ENCODE assay signal across 9 cellular contexts in the genomic region with DNA sequence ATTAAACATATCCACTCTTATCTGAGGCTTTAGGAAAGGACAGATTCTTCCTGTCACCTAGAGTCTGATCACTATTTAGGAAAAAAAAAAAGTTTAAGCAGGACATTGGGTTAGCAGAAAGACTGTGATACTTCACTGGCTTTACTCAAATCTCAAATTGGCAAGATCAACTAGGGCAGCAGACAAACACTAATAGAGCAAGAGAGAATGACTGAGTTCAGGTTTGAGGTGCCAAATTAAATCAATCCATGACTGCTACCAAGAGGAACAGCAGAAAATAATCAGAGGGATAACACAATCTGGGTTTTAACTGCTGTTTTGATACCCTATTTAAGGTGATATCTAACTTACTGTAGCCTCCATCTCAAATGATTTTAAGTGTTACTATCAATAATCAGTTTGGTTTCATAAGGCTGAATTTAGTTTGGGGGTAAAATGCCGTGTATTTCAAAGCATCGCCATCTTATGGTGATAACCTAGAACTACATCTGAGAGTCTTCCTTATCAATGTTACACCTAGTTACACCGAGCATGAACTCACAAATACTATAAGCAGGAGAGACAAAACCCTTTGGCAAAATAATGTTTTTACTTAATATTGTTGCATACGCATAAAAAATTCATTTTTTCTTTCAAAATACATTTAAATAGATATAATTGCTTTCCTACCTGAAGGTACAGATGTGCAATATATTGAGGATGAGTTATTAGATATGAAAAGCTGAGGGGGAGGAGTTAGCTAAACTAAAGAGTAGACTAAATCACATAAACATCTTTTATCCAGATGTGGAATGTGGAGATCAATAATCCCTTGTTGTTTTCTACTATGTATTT.
A peak's percentile ranks its signal among the peaks of the same experiment; 100 is the strongest.
DNase-seq lines count a peak whose midpoint lies in the region; FAIRE-seq and TF ChIP-seq lines count a peak whose summit lies in the region.
"Had no signal": no experiment of that assay in that cellular context is flagged by ENCODE, and none has a peak within 500 bp of the region (broad histone marks: within the 10 kb centered on the region; RNA-seq: fewer than 3 reads in every experiment).

No MANE protein-coding gene starts in this region.

- H3K4me3 ChIP-seq in BE2C (ENCODE audit: low read depth, low read length) (no peak overlapping the region), H7 (ENCODE audit: insufficient read depth, low read depth, low read length) (no peak overlapping the region), endodermal cell (ENCODE audit: low read length) (no peak overlapping the region), spleen (no peak overlapping the region)
- no peak overlapping the region for H3K4me3 ChIP-seq in CD8-positive, alpha-beta memory T cell (ENCODE audit: low read length)

- H3K36me3 Mint-ChIP-seq in endodermal cell (ENCODE audit: low read depth) = no peaks in the 10 kb centered on the region
- H3K36me3 Mint-ChIP-seq in CD8-positive, alpha-beta memory T cell = no peaks in the 10 kb centered on the region

- POLR2A ChIA-PET in CD8-positive, alpha-beta memory T cell (lab: Charles Lee) = no interaction called here

- FAIRE-seq in GM12892 (lab: Jason Lieb, UNC) = no peak
- FAIRE-seq: GM18507 had no signal

- no peak overlapping the region for H3K9ac ChIP-seq in endodermal cell (ENCODE audit: extremely low read depth, low read length, poor library complexity, severe bottlenecking)

- DNase-seq in BE2C (no peak), H7 (peak; percentile 11), NCI-H460 (ENCODE audit: extremely low read depth, low read depth) (peak; percentile 12), endodermal cell (no peak), spleen (no peak), germinal center (ENCODE audit: low spot score) (no peak), GM12892 (ENCODE audit: insufficient read length) (no peak)
- no peak for DNase-seq in CD8-positive, alpha-beta memory T cell

- H3K4me1 ChIP-seq in BE2C (no peaks in the 10 kb centered on the region), endodermal cell (ENCODE audit: control insufficient read depth, insufficient read depth, low read length) (no peaks in the 10 kb centered on the region), spleen (no peaks in the 10 kb centered on the region)
- no peaks in the 10 kb centered on the region for H3K4me1 ChIP-seq in CD8-positive, alpha-beta memory T cell (ENCODE audit: insufficient read depth, low read length)

- H3K27me3 ChIP-seq in BE2C (no peaks in the 10 kb centered on the region), H7 (ENCODE audit: control insufficient read depth, insufficient read depth, low read length) (no peaks in the 10 kb centered on the region), endodermal cell (ENCODE audit: control insufficient read depth, insufficient read depth, low read length, poor library complexity, severe bottlenecking) (no peaks in the 10 kb centered on the region), spleen (replicated peaks in 1 of 7) (no peaks in the 10 kb centered on the region)
- no peaks in the 10 kb centered on the region for H3K27me3 ChIP-seq in CD8-positive, alpha-beta memory T cell (ENCODE audit: insufficient read depth, low read length, poor library complexity, severe bottlenecking)

- CTCF ChIA-PET in CD8-positive, alpha-beta memory T cell (lab: Charles Lee) = no interaction called here

- 3% methylated on average over 3 of the region's 4 CpGs; no CpG with 5 or more reads in 1 of the 2 experiments for WGBS in endodermal cell (ENCODE audit: insufficient coverage in 1 of 2, insufficient read length in 1 of 2), 2 experiments
- WGBS in spleen, 5 donors = 1 to 9% (median 5%) methylated on average over 4 of the region's 4 CpGs

- H3K27ac ChIP-seq in endodermal cell (ENCODE audit: low read depth, low read length) = no peak overlapping the region
- no peak overlapping the region for H3K27ac ChIP-seq in spleen
- no peak overlapping the region for H3K27ac ChIP-seq in CD8-positive, alpha-beta memory T cell (ENCODE audit: low read depth, low read length)

- H3K4me1 Mint-ChIP-seq in endodermal cell = no peaks in the 10 kb centered on the region
- no peaks in the 10 kb centered on the region for H3K4me1 Mint-ChIP-seq in CD8-positive, alpha-beta memory T cell

- no peaks in the 10 kb centered on the region for H3K27me3 Mint-ChIP-seq in endodermal cell (ENCODE audit: insufficient read depth)
- H3K27me3 Mint-ChIP-seq in CD8-positive, alpha-beta memory T cell = no peaks in the 10 kb centered on the region

- TF ChIP-seq POLR2A in spleen (IDR thresholded peaks at IDR 0.05) (no peak), GM12892 (IDR thresholded peaks at IDR 0.05; ENCODE audit: low read depth, low read length) (no peak)

- intact Hi-C loops in spleen (cut with DNase I; ENCODE audit: low total_unique reads) = no loop called here

- H3K4me3 Mint-ChIP-seq in endodermal cell = no peak overlapping the region
- no peak overlapping the region for H3K4me3 Mint-ChIP-seq in CD8-positive, alpha-beta memory T cell

- H3K9me3 ChIP-seq in BE2C (no peaks in the 10 kb centered on the region), endodermal cell (ENCODE audit: control insufficient read depth, low read length) (peaks cover 3% of the 10 kb centered on the region), spleen (no peaks in the 10 kb centered on the region)
- no peaks in the 10 kb centered on the region for H3K9me3 ChIP-seq in CD8-positive, alpha-beta memory T cell (ENCODE audit: low read length)

- no peaks in the 10 kb centered on the region for H3K36me3 ChIP-seq in BE2C
- H3K36me3 ChIP-seq in H7 (replicated peaks; ENCODE audit: control insufficient read depth, insufficient read depth, low read length) = no peaks in the 10 kb centered on the region
- no peaks in the 10 kb centered on the region for H3K36me3 ChIP-seq in endodermal cell (ENCODE audit: control insufficient read depth, insufficient read depth, low read length)
- H3K36me3 ChIP-seq in spleen = no peaks in the 10 kb centered on the region
- no peaks in the 10 kb centered on the region for H3K36me3 ChIP-seq in CD8-positive, alpha-beta memory T cell (ENCODE audit: insufficient read depth, low read length)

- peaks cover 12% of the 10 kb centered on the region for H3K9me3 Mint-ChIP-seq in endodermal cell
- peaks cover 9 to 32% (median 20%) of the 10 kb centered on the region in 5 donors for H3K9me3 Mint-ChIP-seq in CD8-positive, alpha-beta memory T cell

- no peak overlapping the region for H3K27ac Mint-ChIP-seq in endodermal cell
- no peak overlapping the region for H3K27ac Mint-ChIP-seq in CD8-positive, alpha-beta memory T cell

- TF ChIP-seq CTCF in BE2C (IDR thresholded peaks at IDR 0.05; ENCODE audit: low read depth, low read length) (peak; percentile 65), endodermal cell (conservative IDR thresholded peaks at IDR 0.05) (peak; percentile 79), spleen (IDR thresholded peaks at IDR 0.05 in 8 of 11, conservative IDR thresholded peaks at IDR 0.05 in 3 of 11) (peak in 8 of 11 experiments; percentile 12 to 47 (median 35))

Comparison
In these comparisons a context has a peak if more than half of its experiments do, and no peak if none do; other contexts are left out.
1. DNase-seq: peak in H7 (single experiment) and NCI-H460 (single experiment); none in BE2C (single experiment), endodermal cell (single experiment), spleen (single experiment), germinal center (single experiment), CD8-positive, alpha-beta memory T cell (0 of 5) and GM12892 (single experiment).
2. Peak in every context shown above with its lines, with median percentiles within 50 percentile points of each other: CTCF ChIP-seq.